ENCODE assay signal across 8 cellular contexts in genomic region chr6:151494235-151494950, GRCh38. TPM values are rescaled to one million over a fixed set of nuclear protein-coding genes. Genes with fewer than 3 reads are reported as not detected.
DNase-seq lines count a peak whose midpoint lies in the region; ATAC-seq and TF ChIP-seq lines count a peak whose summit lies in the region.

No MANE protein-coding gene starts in this region.

- peak overlapping the region; percentile 88 for H3K4me2 ChIP-seq in PC-3 (ENCODE audit: low read length)

- H3K4me3 ChIP-seq in PC-3 (ENCODE audit: low read length) (peak overlapping the region; percentile 79), spleen (peak overlapping the region; percentile 31 to 79 (median 59))

- peak overlapping the region; percentile 84 for H2AFZ ChIP-seq in PC-3 (ENCODE audit: low read length)

- H3K36me3 ChIP-seq in PC-3 (ENCODE audit: low read depth, low read length) (no peaks in the 10 kb centered on the region), spleen (no peaks in the 10 kb centered on the region)

- H3K9ac ChIP-seq in PC-3 (ENCODE audit: low read length): no peak overlapping the region

- peak; percentile 21 for DNase-seq in NOMO-1 treated with DMSO at 0.1 percent for 48 hours (lab: John Stamatoyannopoulos, UW; ENCODE audit: unreplicated experiment)
- no peak for DNase-seq in NOMO-1 treated with dmso at 0.1 percent for 144 hours (lab: John Stamatoyannopoulos, UW; ENCODE audit: unreplicated experiment)
- DNase-seq in PC-3: peak; percentile 16
- DNase-seq in cerebellum (ENCODE audit: low spot score): peak; percentile 26
- peak; percentile 74 for DNase-seq in kidney tubule cell (ENCODE audit: low spot score)
- DNase-seq in spleen: peak; percentile 82
- no peak for DNase-seq in GF-D8 (lab: John Stamatoyannopoulos, UW)

- H3K27me3 ChIP-seq in PC-3 (ENCODE audit: low read length): peaks cover 20% of the 10 kb centered on the region
- H3K27me3 ChIP-seq in spleen (replicated peaks in 1 of 7): peaks cover 0 to 49% (median 10%) of the 10 kb centered on the region in 7 donors

- no peaks in the 10 kb centered on the region for H3K9me3 ChIP-seq in PC-3 (ENCODE audit: low read length)
- no peaks in the 10 kb centered on the region for H3K9me3 ChIP-seq in spleen

- no peak for TF ChIP-seq CTCF in PC-3 (conservative IDR thresholded peaks at IDR 0.05; ENCODE audit: low read depth, low read length)
- TF ChIP-seq CTCF in spleen (IDR thresholded peaks at IDR 0.05 in 8 of 11, conservative IDR thresholded peaks at IDR 0.05 in 3 of 11): no peak

- H3K9me2 ChIP-seq in PC-3 (replicated peaks; ENCODE audit: low read length): no peaks in the 10 kb centered on the region

- H3K4me1 ChIP-seq in PC-3 (ENCODE audit: insufficient read depth, low read length) (no peaks in the 10 kb centered on the region), spleen (peaks cover 0 to 49% (median 20%) of the 10 kb centered on the region in 6 donors)

- BruUV-seq in PC-3 (replicated peaks; lab: Mats Ljungman, UMichigan): no TSS peak

- intact Hi-C loops in PC-3 (cut with micrococcal nuclease): no loop called here
- intact Hi-C loops in spleen (cut with DNase I; ENCODE audit: low total_unique reads): no loop called here

- ATAC-seq in PC-3 (peak; percentile 59), GM19455 (IDR thresholded peaks at IDR 0.05; ENCODE audit: unreplicated experiment) (no peak)

- 2 to 3% (median 2%) methylated on average over 28 to 43 of the region's 43 CpGs for WGBS in spleen, 5 donors

- TF ChIP-seq POLR2A in spleen (IDR thresholded peaks at IDR 0.05): peak in 1 of 3 donors; percentile 11

- no peaks in the 10 kb centered on the region for H3K79me2 ChIP-seq in PC-3 (ENCODE audit: low read length)

- no peaks in the 10 kb centered on the region for H4K20me1 ChIP-seq in PC-3 (ENCODE audit: low read length)

- CTCF ChIA-PET in PC-3 (lab: Charles Lee): no interaction called here

- POLR2A ChIA-PET in PC-3 (lab: Charles Lee; ENCODE audit: unreplicated experiment): no interaction called here

- H3K27ac ChIP-seq in PC-3 (ENCODE audit: low read length): no peak overlapping the region
- H3K27ac ChIP-seq in spleen: peak overlapping the region; percentile 57 to 87 (median 84)

- no peaks in the 10 kb centered on the region for H3F3A ChIP-seq in PC-3 (ENCODE audit: low read length, unreplicated experiment)

RNA-seq across cellular contexts. Expression of gene CCDC170, which starts 0.6 kb away (rescaled TPM):
- not detected in 2 replicates for total RNA-seq in PC-3 (2014; rRNA removed)
- total RNA-seq in cerebellum: 2.6 TPM
- 1 to 10 TPM; 1.6 to 4.3 (median 3.3) TPM for total RNA-seq in spleen
- polyA plus RNA-seq in spleen: under 1 TPM; 0.49 to 0.54 (median 0.54) TPM

RNA-seq across cellular contexts. Expression of gene RMND1, which starts 42.5 kb away (rescaled TPM):
- 13.9 and 20.8 TPM in 2 replicates for total RNA-seq in PC-3 (2014; rRNA removed)
- total RNA-seq in cerebellum: 29.5 TPM
- 10 to 100 TPM; 12.6 to 23.2 (median 17.0) TPM for total RNA-seq in spleen
- polyA plus RNA-seq in spleen: 10 to 100 TPM; 11.7 to 13.4 (median 13.1) TPM

Comparison
In these comparisons a context has a peak if more than half of its experiments do, and no peak if none do; other contexts are left out.
1. DNase-seq: peak in NOMO-1 treated with DMSO at 0.1 percent for 48 hours (single experiment), PC-3 (single experiment), cerebellum (single experiment), kidney tubule cell (single experiment) and spleen (single experiment); none in NOMO-1 treated with dmso at 0.1 percent for 144 hours (single experiment) and GF-D8 (single experiment).